In the genomic region with DNA sequence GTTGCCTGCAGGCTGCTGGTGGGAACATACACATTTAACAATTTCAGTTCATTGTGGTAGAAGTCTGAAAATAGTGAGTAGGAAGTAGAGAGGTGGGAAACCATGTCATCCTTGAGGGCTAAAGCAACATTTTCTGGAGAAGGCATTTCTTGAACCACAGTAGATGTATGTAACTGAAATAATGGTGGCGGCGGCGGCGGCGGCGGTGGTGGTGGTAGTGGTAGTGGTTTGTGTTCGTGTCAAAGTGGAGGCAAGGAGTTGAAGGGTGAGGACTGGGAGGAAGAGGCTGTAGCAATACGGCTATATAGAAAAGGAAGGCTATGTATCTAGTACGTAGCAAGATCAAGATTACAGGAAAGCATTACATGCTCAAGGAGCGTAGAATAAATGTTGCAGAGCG, we compare ENCODE assay signal across 3 cellular contexts.
"Had no signal": no experiment of that assay in that cellular context is flagged by ENCODE, and none has a peak within 500 bp of the region (broad histone marks: within the 10 kb centered on the region; RNA-seq: fewer than 3 reads in every experiment).

No MANE protein-coding gene starts in this region.

- ATAC-seq: GM12878 had no signal

- H3K4me3 ChIP-seq: GM12878 had no signal

- DNase-seq: GDM1, GF-D8 had no signal
